24 cellular contexts compared by ENCODE assay signal in genomic region chr14:34345718-34346465, GRCh38.
DNase-seq lines count a peak whose midpoint lies in the region; ATAC-seq, FAIRE-seq and TF ChIP-seq lines count a peak whose summit lies in the region.
"Had no signal": no experiment of that assay in that cellular context is flagged by ENCODE, and none has a peak within 500 bp of the region (broad histone marks: within the 10 kb centered on the region; RNA-seq: fewer than 3 reads in every experiment).

No MANE protein-coding gene starts in this region.

- H2AFZ ChIP-seq in HepG2 (ENCODE audit: low read length), result no peak overlapping the region
- no peak overlapping the region for H2AFZ ChIP-seq in mesenchymal stem cell (ENCODE audit: low read depth, low read length)
- H2AFZ ChIP-seq in H9 (ENCODE audit: low read length), result no peak overlapping the region

- H3K9me3 Mint-ChIP-seq in stimulated activated effector memory CD8-positive, alpha-beta T cell treated with anti-CD3 and anti-CD28 coated beads, Interleukin-12 subunit alpha, Interleukin-12 subunit beta, amount 100 ng/mL, for 72 hours, result no peaks in the 10 kb centered on the region
- peaks cover 41 to 46% of the 10 kb centered on the region in 2 experiments for H3K9me3 Mint-ChIP-seq in H9
- H3K9me3 Mint-ChIP-seq: CD4-positive, CD25-positive, alpha-beta regulatory T cell; CD8-positive, alpha-beta T cell had no signal

- H3K9me3 ChIP-seq in HepG2 (ENCODE audit: low read length) (no peaks in the 10 kb centered on the region), right lobe of liver (no peaks in the 10 kb centered on the region), mesenchymal stem cell (ENCODE audit: control insufficient read depth, low read length) (no peaks in the 10 kb centered on the region), H9 (ENCODE audit: control insufficient read depth, low read depth, low read length) (no peaks in the 10 kb centered on the region)

- H3K79me2 ChIP-seq in HepG2 (ENCODE audit: insufficient read depth, low read length) (no peaks in the 10 kb centered on the region), H9 (ENCODE audit: insufficient read depth, low read length) (no peaks in the 10 kb centered on the region)

- H4K20me1 ChIP-seq in HepG2 (ENCODE audit: insufficient read depth, low read length), result no peaks in the 10 kb centered on the region
- no peaks in the 10 kb centered on the region for H4K20me1 ChIP-seq in H9 (ENCODE audit: control insufficient read depth, insufficient read depth, insufficient read length)
- H4K20me1 ChIP-seq: BLaER1 had no signal

- POLR2A ChIA-PET in HepG2 (lab: Yijun Ruan, JAX), result no interaction called here

- DNase-seq in HepG2 (ENCODE audit: low spot score) (no peak), right lobe of liver (no peak), mesenchymal stem cell (no peak), DMS 273 treated with DMSO at 0.1 percent for 48 hours (lab: John Stamatoyannopoulos, UW) (no peak), NOMO-1 (lab: John Stamatoyannopoulos, UW; ENCODE audit: unreplicated experiment in 2 of 2) (no peak), H9 (no peak)
- DNase-seq in stimulated activated effector memory CD8-positive, alpha-beta T cell treated with anti-CD3 and anti-CD28 coated beads, Interleukin-12 subunit alpha, Interleukin-12 subunit beta, amount 100 ng/mL, for 72 hours (ENCODE audit: low spot score in 2 of 2), result no peak
- DNase-seq: Caco-2; CD4-positive, CD25-positive, alpha-beta regulatory T cell; CD8-positive, alpha-beta T cell; DMS53; DMS79 treated with DMSO at 0.1 percent for 48 hours; GF-D8; GOT3; HCEC 1CT had no signal

- in situ Hi-C loops in HepG2 (cut with HindIII; ENCODE audit: extremely low pct_ligation_motif_present, low pct_unique_long_range_greater_than_20kb), result no loop called here

- H3K27me3 ChIP-seq in HepG2 (ENCODE audit: control insufficient read depth in 1 of 2, insufficient read depth in 2 of 2, low read length in 2 of 2) (no peaks in the 10 kb centered on the region), right lobe of liver (no peaks in the 10 kb centered on the region), mesenchymal stem cell (ENCODE audit: control insufficient read depth in 1 of 2, insufficient read depth in 1 of 2, low read length in 2 of 2) (no peaks in the 10 kb centered on the region), H9 (ENCODE audit: insufficient read depth, low read length) (no peaks in the 10 kb centered on the region)
- H3K27me3 ChIP-seq: BLaER1 had no signal

- no peak overlapping the region for H3K4me3 Mint-ChIP-seq in stimulated activated effector memory CD8-positive, alpha-beta T cell treated with anti-CD3 and anti-CD28 coated beads, Interleukin-12 subunit alpha, Interleukin-12 subunit beta, amount 100 ng/mL, for 72 hours
- no peak overlapping the region for H3K4me3 Mint-ChIP-seq in H9
- H3K4me3 Mint-ChIP-seq: CD4-positive, CD25-positive, alpha-beta regulatory T cell had no signal

- H2AK5ac ChIP-seq in mesenchymal stem cell (ENCODE audit: low read length, severe bottlenecking), result no peak overlapping the region
- H2AK5ac ChIP-seq in H9 (ENCODE audit: insufficient read length, low read length), result no peak overlapping the region

- H3K4ac ChIP-seq in mesenchymal stem cell (ENCODE audit: low read depth in 1 of 2, low read length in 2 of 2), result no peak overlapping the region
- H3K4ac ChIP-seq in H9 (ENCODE audit: low read depth, low read length), result no peak overlapping the region

- no peak overlapping the region for H3T11ph ChIP-seq in H9 (ENCODE audit: low read length)

- CTCF ChIA-PET in HepG2 (lab: Yijun Ruan, JAX; ENCODE audit: low intra/inter-chr PET ratio, low total read pairs), result no interaction called here

- H3K4me1 ChIP-seq in HepG2 (ENCODE audit: insufficient read depth, low read length) (no peaks in the 10 kb centered on the region), right lobe of liver (no peaks in the 10 kb centered on the region), mesenchymal stem cell (ENCODE audit: control insufficient read depth, insufficient read depth, low read depth, low read length) (no peaks in the 10 kb centered on the region), H9 (ENCODE audit: insufficient read depth, low read length) (no peaks in the 10 kb centered on the region)
- H3K4me1 ChIP-seq: BLaER1, Caco-2 had no signal

- TF ChIP-seq EP300 in HepG2 (IDR thresholded peaks at IDR 0.05; ENCODE audit: low read depth in 2 of 2, low read length in 2 of 2), result no peak
- no peak for TF ChIP-seq EP300 in HepG2 (CRISPR knock-in tag; IDR thresholded peaks at IDR 0.05; ENCODE audit: borderline replicate concordance)

- no peak overlapping the region for H2BK5ac ChIP-seq in mesenchymal stem cell (ENCODE audit: low read depth, low read length, poor library complexity, severe bottlenecking)
- H2BK5ac ChIP-seq in H9 (ENCODE audit: insufficient read length, low read length), result no peak overlapping the region

- H3K4me2 ChIP-seq in HepG2 (ENCODE audit: low read depth, low read length) (no peak overlapping the region), mesenchymal stem cell (ENCODE audit: low read length, poor library complexity, severe bottlenecking) (no peak overlapping the region), H9 (ENCODE audit: insufficient read depth, insufficient read length, low read length) (no peak overlapping the region)
- H3K4me2 ChIP-seq: BLaER1 had no signal

- no peaks in the 10 kb centered on the region for H3K23me2 ChIP-seq in H9 (ENCODE audit: insufficient read length, low read depth, low read length, poor library complexity, severe bottlenecking)

- H4K8ac ChIP-seq in mesenchymal stem cell (ENCODE audit: low read length) (no peak overlapping the region), H9 (replicated peaks; ENCODE audit: insufficient read length, low read depth, low read length) (no peak overlapping the region)

- no peak for FAIRE-seq in HepG2 (lab: Jason Lieb, UNC)
- FAIRE-seq: A204.1, D721Med, GM12891, GM18507, H54 had no signal

- peak; percentile 48 for ATAC-seq in HepG2
- ATAC-seq in right lobe of liver, result no peak
- peak; percentile 32 for ATAC-seq in stimulated activated effector memory CD8-positive, alpha-beta T cell treated with anti-CD3 and anti-CD28 coated beads, Interleukin-12 subunit alpha, Interleukin-12 subunit beta, amount 100 ng/mL, for 72 hours
- ATAC-seq: CD8-positive, alpha-beta T cell had no signal

- no peaks in the 10 kb centered on the region for H3K36me3 Mint-ChIP-seq in stimulated activated effector memory CD8-positive, alpha-beta T cell treated with anti-CD3 and anti-CD28 coated beads, Interleukin-12 subunit alpha, Interleukin-12 subunit beta, amount 100 ng/mL, for 72 hours
- H3K36me3 Mint-ChIP-seq in H9 (ENCODE audit: insufficient read depth in 1 of 3, low read depth in 3 of 3), result peaks cover 8 to 39% (median 16%) of the 10 kb centered on the region in 3 experiments
- H3K36me3 Mint-ChIP-seq: CD4-positive, CD25-positive, alpha-beta regulatory T cell; CD8-positive, alpha-beta T cell had no signal

- no TSS peak for BruUV-seq in HepG2 (replicated peaks; lab: Mats Ljungman, UMichigan)

- 81% methylated on average over 26 of the region's 26 CpGs for WGBS in HepG2 (ENCODE audit: low lambda C conversion rate)
- no CpG with 5 or more reads among the region's 26 CpGs for WGBS in right lobe of liver (ENCODE audit: insufficient coverage, low coverage, low lambda C conversion rate, missing lambda C conversion rate)
- WGBS in mesenchymal stem cell, result 93% methylated on average over 26 of the region's 26 CpGs
- WGBS in H9 (ENCODE audit: extremely low coverage, insufficient read length, low lambda C conversion rate), result no CpG with 5 or more reads among the region's 26 CpGs

- no peak overlapping the region for H2BK12ac ChIP-seq in mesenchymal stem cell (ENCODE audit: low read length in 2 of 2)
- H2BK12ac ChIP-seq in H9 (ENCODE audit: insufficient read length, low read depth, low read length), result no peak overlapping the region

- no peak overlapping the region for H2BK20ac ChIP-seq in H9 (ENCODE audit: low read depth, low read length, poor library complexity, severe bottlenecking)

- H3K36me3 ChIP-seq in HepG2 (replicated peaks in 1 of 2; ENCODE audit: control insufficient read depth in 1 of 2, insufficient read depth in 2 of 2, low read length in 2 of 2), result no peaks in the 10 kb centered on the region
- no peaks in the 10 kb centered on the region for H3K36me3 ChIP-seq in right lobe of liver
- no peaks in the 10 kb centered on the region for H3K36me3 ChIP-seq in mesenchymal stem cell (ENCODE audit: control insufficient read depth in 1 of 2, insufficient read depth in 2 of 2, low read depth in 1 of 2, low read length in 2 of 2)
- H3K36me3 ChIP-seq: BLaER1 had no signal

- TF ChIP-seq RAD21 in HepG2 (CRISPR knock-in tag; IDR thresholded peaks at IDR 0.05), result no peak

- H4K91ac ChIP-seq in mesenchymal stem cell (ENCODE audit: low read length) (peak overlapping the region; percentile 39), H9 (ENCODE audit: insufficient read length, low read depth, low read length) (no peak overlapping the region)

- H3K14ac ChIP-seq in mesenchymal stem cell (ENCODE audit: low read length in 2 of 2) (no peak overlapping the region), H9 (ENCODE audit: insufficient read depth, low read length) (no peak overlapping the region)

- no peak for TF ChIP-seq POLR2A in HepG2 (IDR thresholded peaks at IDR 0.05; ENCODE audit: insufficient read depth in 1 of 2, low read depth in 2 of 2, low read length in 2 of 2)
- no peak for TF ChIP-seq POLR2A in right lobe of liver (IDR thresholded peaks at IDR 0.05)

- H2BK15ac ChIP-seq in mesenchymal stem cell (ENCODE audit: low read depth, poor library complexity, severe bottlenecking) (no peak overlapping the region), H9 (ENCODE audit: low read depth, low read length) (no peak overlapping the region)

- H3K56ac ChIP-seq in H9 (ENCODE audit: insufficient read length, low read depth, low read length), result no peak overlapping the region

- no peaks in the 10 kb centered on the region for H3K27me3 Mint-ChIP-seq in H9 (ENCODE audit: low read depth)
- H3K27me3 Mint-ChIP-seq: B cell had no signal

- no peak overlapping the region for H3K27ac Mint-ChIP-seq in stimulated activated effector memory CD8-positive, alpha-beta T cell treated with anti-CD3 and anti-CD28 coated beads, Interleukin-12 subunit alpha, Interleukin-12 subunit beta, amount 100 ng/mL, for 72 hours
- no peak overlapping the region for H3K27ac Mint-ChIP-seq in H9
- H3K27ac Mint-ChIP-seq: B cell; CD4-positive, CD25-positive, alpha-beta regulatory T cell; CD8-positive, alpha-beta T cell had no signal

- H3K23ac ChIP-seq in mesenchymal stem cell (ENCODE audit: low read length in 2 of 2) (no peak overlapping the region), H9 (ENCODE audit: insufficient read length, low read depth, low read length) (no peak overlapping the region)

- H2BK120ac ChIP-seq in mesenchymal stem cell (ENCODE audit: low read depth, low read length), result no peak overlapping the region
- H2BK120ac ChIP-seq in H9 (ENCODE audit: low read depth, low read length, poor library complexity, severe bottlenecking), result no peak overlapping the region

- H3K4me3 ChIP-seq in HepG2 (replicated peaks in 1 of 3; ENCODE audit: insufficient read depth in 1 of 3, low read depth in 2 of 3, low read length in 3 of 3) (no peak overlapping the region), right lobe of liver (no peak overlapping the region), mesenchymal stem cell (ENCODE audit: insufficient read depth in 1 of 2, low read depth in 1 of 2, low read length in 2 of 2) (no peak overlapping the region)
- H3K4me3 ChIP-seq: BLaER1 had no signal

- H3K4me1 Mint-ChIP-seq in stimulated activated effector memory CD8-positive, alpha-beta T cell treated with anti-CD3 and anti-CD28 coated beads, Interleukin-12 subunit alpha, Interleukin-12 subunit beta, amount 100 ng/mL, for 72 hours, result no peaks in the 10 kb centered on the region
- H3K4me1 Mint-ChIP-seq in H9, result no peaks in the 10 kb centered on the region
- H3K4me1 Mint-ChIP-seq: CD4-positive, CD25-positive, alpha-beta regulatory T cell had no signal

- H3K18ac ChIP-seq in mesenchymal stem cell (ENCODE audit: low read depth in 1 of 2, low read length in 2 of 2), result no peak overlapping the region
- no peak overlapping the region for H3K18ac ChIP-seq in H9 (ENCODE audit: insufficient read length, low read depth, low read length)

- no peak overlapping the region for H3K9ac ChIP-seq in HepG2 (ENCODE audit: insufficient read depth, low read depth, low read length)
- H3K9ac ChIP-seq in mesenchymal stem cell (ENCODE audit: low read length), result no peak overlapping the region
- no peak overlapping the region for H3K9ac ChIP-seq in H9 (ENCODE audit: extremely low read depth, insufficient read length, low read length)
- H3K9ac ChIP-seq: BLaER1 had no signal

- no peak overlapping the region for H3K27ac ChIP-seq in HepG2 (ENCODE audit: extremely low read length, insufficient read depth, low read length)
- H3K27ac ChIP-seq in right lobe of liver, result no peak overlapping the region
- no peak overlapping the region for H3K27ac ChIP-seq in mesenchymal stem cell (ENCODE audit: low read length, poor library complexity, severe bottlenecking)
- H3K27ac ChIP-seq in H9 (ENCODE audit: insufficient read length, low read depth, low read length), result no peak overlapping the region
- H3K27ac ChIP-seq: 22Rv1, BLaER1, C4-2B had no signal

- H4K5ac ChIP-seq in H9 (ENCODE audit: insufficient read length, low read depth, low read length), result no peak overlapping the region

- TF ChIP-seq CTCF in HepG2 (CRISPR knock-in tag; IDR thresholded peaks at IDR 0.05) (no peak), right lobe of liver (IDR thresholded peaks at IDR 0.05) (no peak), H9 (conservative IDR thresholded peaks at IDR 0.05) (no peak)

- intact Hi-C loops in HepG2 (cut with micrococcal nuclease; ENCODE audit: unreplicated experiment) (no loop called here), right lobe of liver (cut with DNase I) (no loop called here)

- H3K79me1 ChIP-seq in mesenchymal stem cell (replicated peaks; ENCODE audit: low read length, poor library complexity, severe bottlenecking) (no peaks in the 10 kb centered on the region), H9 (ENCODE audit: insufficient read depth, low read depth, low read length, poor library complexity, severe bottlenecking) (no peaks in the 10 kb centered on the region)

Comparison
In these comparisons a context has a peak if more than half of its experiments do, and no peak if none do; other contexts are left out.
1. ATAC-seq: peak in HepG2 (single experiment) and stimulated activated effector memory CD8-positive, alpha-beta T cell treated with anti-CD3 and anti-CD28 coated beads, Interleukin-12 subunit alpha, Interleukin-12 subunit beta, amount 100 ng/mL, for 72 hours (single experiment); none in right lobe of liver (0 of 4).